ENCODE assay signal across 1 cellular context in genomic region chr7:123492485-123492884, GRCh38.
TF ChIP-seq lines count a peak whose summit lies in the region.

No MANE protein-coding gene starts in this region.

TF ChIP-seq in WTC11, 78 proteins besides CTCF, POLR2A, EP300 and RAD21 (continued from another document):
- TF ChIP-seq AFF4 (CRISPR knock-in tag; IDR thresholded peaks at IDR 0.05; ENCODE audit: borderline replicate concordance) (no peak), HMGA2 (CRISPR knock-in tag; IDR thresholded peaks at IDR 0.05) (no peak), ATF2 (CRISPR knock-in tag; IDR thresholded peaks at IDR 0.05; ENCODE audit: borderline replicate concordance, low read depth) (no peak), ZMAT4 (CRISPR knock-in tag; IDR thresholded peaks at IDR 0.05) (no peak)
